10 cellular contexts compared by ENCODE assay signal in genomic region chr11:121721961-121722360, GRCh38.
DNase-seq lines count a peak whose midpoint lies in the region; ATAC-seq and TF ChIP-seq lines count a peak whose summit lies in the region.
"Had no signal": no experiment of that assay in that cellular context is flagged by ENCODE, and none has a peak within 500 bp of the region (broad histone marks: within the 10 kb centered on the region; RNA-seq: fewer than 3 reads in every experiment).

No MANE protein-coding gene starts in this region.

- H3K27ac ChIP-seq in heart left ventricle (peak overlapping the region; percentile 49 to 91 (median 84)), parathyroid adenoma (no peak overlapping the region)

- H3K9me3 Mint-ChIP-seq in stimulated activated naive CD8-positive, alpha-beta T cell treated with anti-CD3 and anti-CD28 coated beads, Interleukin-15, amount 100 ng/mL, for 72 hours, result peaks cover 8 to 10% of the 10 kb centered on the region in 2 donors

- intact Hi-C loops in heart left ventricle (cut with DNase I), result loop anchor here in 2 of 10 donors (10.0 kb wide), 2 partner anchors 67 to 383 kb away; no protein-coding TSS in a partner anchor

- no peak overlapping the region for H3K27ac Mint-ChIP-seq in stimulated activated naive CD8-positive, alpha-beta T cell treated with anti-CD3 and anti-CD28 coated beads, Interleukin-15, amount 100 ng/mL, for 72 hours
- H3K27ac Mint-ChIP-seq: CD4-positive, CD25-positive, alpha-beta regulatory T cell had no signal

- H3K27me3 Mint-ChIP-seq in stimulated activated naive CD8-positive, alpha-beta T cell treated with anti-CD3 and anti-CD28 coated beads, Interleukin-15, amount 100 ng/mL, for 72 hours, result peaks cover 28% of the 10 kb centered on the region

- H3K4me3 Mint-ChIP-seq in stimulated activated naive CD8-positive, alpha-beta T cell treated with anti-CD3 and anti-CD28 coated beads, Interleukin-15, amount 100 ng/mL, for 72 hours, result no peak overlapping the region
- H3K4me3 Mint-ChIP-seq: CD4-positive, CD25-positive, alpha-beta regulatory T cell had no signal

- TF ChIP-seq POLR2A in heart left ventricle (IDR thresholded peaks at IDR 0.05), result no peak

- H2AFZ ChIP-seq in parathyroid adenoma, result peak overlapping the region; percentile 69

- H3K4me3 ChIP-seq in AG09309 (ENCODE audit: control insufficient read depth, low read depth, low read length), result peak overlapping the region; percentile 60
- H3K4me3 ChIP-seq in WI38 (ENCODE audit: low read depth, low read length), result peak overlapping the region; percentile 57
- H3K4me3 ChIP-seq in heart left ventricle, result peak overlapping the region in 9 of 12 donors; percentile 37 to 61 (median 55)
- H3K4me3 ChIP-seq in parathyroid adenoma (ENCODE audit: low read depth, low read length), result no peak overlapping the region

- peaks cover 0 to 16% (median 4%) of the 10 kb centered on the region in 12 donors for H3K4me1 ChIP-seq in heart left ventricle
- H3K4me1 ChIP-seq in parathyroid adenoma, result no peaks in the 10 kb centered on the region

- DNase-seq in AG09309 (ENCODE audit: low read depth) (no peak), heart left ventricle (peak in 1 of 5 donors; percentile 37)
- no peak for DNase-seq in stimulated activated naive CD8-positive, alpha-beta T cell treated with anti-CD3 and anti-CD28 coated beads, Interleukin-15, amount 100 ng/mL, for 72 hours
- DNase-seq: activated CD8-positive, alpha-beta memory T cell treated with anti-CD3 and anti-CD28 coated beads, Interleukin-2, amount 50 U/mL, for 4 hours; CD4-positive, CD25-positive, alpha-beta regulatory T cell had no signal

- H3K9me3 ChIP-seq in heart left ventricle (peaks cover 0 to 6% (median 0%) of the 10 kb centered on the region in 12 donors), parathyroid adenoma (ENCODE audit: control insufficient read depth, low read length) (no peaks in the 10 kb centered on the region)

- H3K4me2 ChIP-seq in parathyroid adenoma (ENCODE audit: low read length), result no peak overlapping the region

- H3K27me3 ChIP-seq in heart left ventricle, result peaks cover 0 to 7% (median 0%) of the 10 kb centered on the region in 9 donors
- H3K27me3 ChIP-seq in parathyroid adenoma (ENCODE audit: control insufficient read depth, insufficient read depth, low read length), result no peaks in the 10 kb centered on the region

- no peaks in the 10 kb centered on the region for H3K36me3 ChIP-seq in heart left ventricle
- no peaks in the 10 kb centered on the region for H3K36me3 ChIP-seq in parathyroid adenoma (ENCODE audit: control insufficient read depth, insufficient read depth, low read length)

- H3K4me1 Mint-ChIP-seq in stimulated activated naive CD8-positive, alpha-beta T cell treated with anti-CD3 and anti-CD28 coated beads, Interleukin-15, amount 100 ng/mL, for 72 hours, result peaks cover 8% of the 10 kb centered on the region

- no peak overlapping the region for H3K9ac ChIP-seq in parathyroid adenoma

- peak in 2 of 4 donors; percentile 3 to 21 for ATAC-seq in heart left ventricle
- ATAC-seq in GM19324 (IDR thresholded peaks at IDR 0.05; ENCODE audit: low FRiP score, unreplicated experiment), result no peak
- ATAC-seq in HG02852 (IDR thresholded peaks at IDR 0.05; ENCODE audit: unreplicated experiment), result no peak
- no peak for ATAC-seq in stimulated activated naive CD8-positive, alpha-beta T cell treated with anti-CD3 and anti-CD28 coated beads, Interleukin-15, amount 100 ng/mL, for 72 hours
- ATAC-seq in HG03039 (IDR thresholded peaks at IDR 0.05; ENCODE audit: unreplicated experiment), result no peak

- TF ChIP-seq CTCF in AG09309 (IDR thresholded peaks at IDR 0.05; ENCODE audit: control insufficient read depth, insufficient read depth, low read depth, low read length, missing control alignments), result no peak
- TF ChIP-seq CTCF in WI38 (IDR thresholded peaks at IDR 0.05; ENCODE audit: low read depth, low read length), result no peak
- no peak for TF ChIP-seq CTCF in heart left ventricle (IDR thresholded peaks at IDR 0.05)
- TF ChIP-seq CTCF in parathyroid adenoma (IDR thresholded peaks at IDR 0.05), result no peak

- WGBS in heart left ventricle, 4 donors, result 74 to 85% (median 77%) methylated on average over 7 of the region's 7 CpGs

- H3K79me2 ChIP-seq in parathyroid adenoma, result no peaks in the 10 kb centered on the region
